In the genomic region with DNA sequence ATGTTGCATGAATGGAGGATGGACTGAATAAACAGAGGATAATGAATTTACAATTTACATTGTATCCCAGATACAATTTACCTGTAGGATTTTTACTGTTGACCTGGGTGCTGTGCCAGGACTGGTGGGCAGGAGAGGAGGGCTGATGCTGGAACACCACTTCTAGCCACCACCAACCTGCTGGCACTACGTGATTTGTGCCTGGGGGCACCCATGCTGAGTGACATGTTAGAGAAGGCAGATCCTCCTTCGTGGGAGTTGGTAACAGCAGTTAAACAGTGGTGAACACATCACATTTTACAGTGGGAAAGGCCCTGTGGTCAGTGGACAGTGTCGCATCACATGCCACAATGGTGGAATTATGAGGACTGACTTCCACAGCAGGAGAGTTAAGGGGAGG, we compare ENCODE assay signal across 19 cellular contexts. TPM values are rescaled to one million over a fixed set of nuclear protein-coding genes. Genes with fewer than 3 reads are reported as not detected.
A peak's percentile ranks its signal among the peaks of the same experiment; 100 is the strongest.
DNase-seq lines count a peak whose midpoint lies in the region; ATAC-seq and TF ChIP-seq lines count a peak whose summit lies in the region.
"Had no signal": no experiment of that assay in that cellular context is flagged by ENCODE, and none has a peak within 500 bp of the region (broad histone marks: within the 10 kb centered on the region; RNA-seq: fewer than 3 reads in every experiment).

No MANE protein-coding gene starts in this region.

- H2AFZ ChIP-seq in trophoblast cell (ENCODE audit: insufficient read depth, low read length, poor library complexity), result no peak overlapping the region

- no peak overlapping the region for H2BK120ac ChIP-seq in trophoblast cell (ENCODE audit: insufficient read depth, low read length, poor library complexity)

- no peak overlapping the region for H4K8ac ChIP-seq in trophoblast cell (ENCODE audit: low read depth, low read length)

- no peaks in the 10 kb centered on the region for H3K36me3 ChIP-seq in right atrium auricular region
- H3K36me3 ChIP-seq in esophagus muscularis mucosa, result no peaks in the 10 kb centered on the region
- no peaks in the 10 kb centered on the region for H3K36me3 ChIP-seq in trophoblast cell (ENCODE audit: control insufficient read depth in 1 of 2, insufficient read depth in 2 of 2, low read length in 2 of 2)
- H3K36me3 ChIP-seq in SJCRH30, result 0 out of 2 replicates have a peak, but pooled peaks cover 4% of the 10 kb centered on the region

- H3K9ac ChIP-seq in trophoblast cell (ENCODE audit: low read length), result peak overlapping the region; percentile 15

- 83% methylated on average over 3 of the region's 3 CpGs for WGBS in esophagus muscularis mucosa
- WGBS in trophoblast cell (ENCODE audit: extremely low coverage, insufficient coverage, insufficient read length), result no CpG with 5 or more reads among the region's 3 CpGs

- H3K9me3 ChIP-seq in right atrium auricular region, result no peaks in the 10 kb centered on the region
- H3K9me3 ChIP-seq in esophagus muscularis mucosa, result no peaks in the 10 kb centered on the region
- H3K9me3 ChIP-seq in trophoblast cell (ENCODE audit: insufficient read depth, low read depth, low read length), result peaks cover 9% of the 10 kb centered on the region
- peaks cover 14% of the 10 kb centered on the region; the same call in 1 of the 2 replicates for H3K9me3 ChIP-seq in SJCRH30 (replicated peaks)

- no peak overlapping the region for H2BK5ac ChIP-seq in trophoblast cell (ENCODE audit: low read depth, low read length, poor library complexity)

- H2AK5ac ChIP-seq in trophoblast cell (ENCODE audit: low read length), result no peak overlapping the region

- H3K79me1 ChIP-seq in trophoblast cell (ENCODE audit: low read length), result no peaks in the 10 kb centered on the region

- intact Hi-C loops in Right ventricle myocardium inferior (cut with DNase I), result no loop called here
- intact Hi-C loops in esophagus muscularis mucosa (cut with DNase I), result no loop called here

- H3K18ac ChIP-seq in trophoblast cell (ENCODE audit: low read length), result no peak overlapping the region

- H3K14ac ChIP-seq in trophoblast cell (ENCODE audit: low read length), result no peak overlapping the region

- ATAC-seq in Right ventricle myocardium inferior, result no peak

- peaks cover 0 to 19% of the 10 kb centered on the region in 2 donors for H3K27me3 ChIP-seq in right atrium auricular region
- peaks cover 0 to 62% (median 19%) of the 10 kb centered on the region in 4 donors for H3K27me3 ChIP-seq in esophagus muscularis mucosa
- H3K27me3 ChIP-seq in trophoblast cell (ENCODE audit: insufficient read depth, low read length), result peaks cover 28% of the 10 kb centered on the region
- no peaks in the 10 kb centered on the region for H3K27me3 ChIP-seq in SJCRH30

- no peak overlapping the region for H3K4ac ChIP-seq in trophoblast cell (ENCODE audit: low read depth, low read length)

- TF ChIP-seq CTCF in right atrium auricular region (IDR thresholded peaks at IDR 0.05) (no peak), esophagus muscularis mucosa (IDR thresholded peaks at IDR 0.05) (no peak)

- TF ChIP-seq EP300 in esophagus muscularis mucosa (IDR thresholded peaks at IDR 0.05), result no peak

- H4K12ac ChIP-seq in trophoblast cell (ENCODE audit: low read depth, low read length), result no peak overlapping the region

- H3K4me2 ChIP-seq in trophoblast cell (ENCODE audit: low read length), result no peak overlapping the region

- peak overlapping the region; percentile 17 for H3K23ac ChIP-seq in trophoblast cell (ENCODE audit: low read length)

- H3K4me1 ChIP-seq in right atrium auricular region (peaks cover 0 to 16% of the 10 kb centered on the region in 2 donors), esophagus muscularis mucosa (peaks cover 7 to 18% (median 17%) of the 10 kb centered on the region in 4 donors), trophoblast cell (ENCODE audit: control insufficient read depth in 1 of 2, insufficient read depth in 2 of 2, low read length in 2 of 2) (peaks cover 10 to 12% of the 10 kb centered on the region in 2 experiments), SJCRH30 (0 out of 2 replicates have a peak, but pooled peaks cover 5% of the 10 kb centered on the region)

- H2BK12ac ChIP-seq in trophoblast cell (ENCODE audit: low read length), result no peak overlapping the region

- no peak overlapping the region for H4K91ac ChIP-seq in trophoblast cell (ENCODE audit: low read depth, low read length)

- H3K4me3 ChIP-seq in right atrium auricular region, result no peak overlapping the region
- no peak overlapping the region for H3K4me3 ChIP-seq in esophagus muscularis mucosa
- H3K4me3 ChIP-seq in trophoblast cell (ENCODE audit: low read depth, low read length), result no peak overlapping the region
- H3K4me3 ChIP-seq in SJCRH30, result no peak overlapping the region

- no peaks in the 10 kb centered on the region for H3K79me2 ChIP-seq in trophoblast cell (ENCODE audit: control insufficient read depth, insufficient read depth, low read length, poor library complexity)

- no peak for TF ChIP-seq POLR2A in esophagus muscularis mucosa (IDR thresholded peaks at IDR 0.05; ENCODE audit: low read depth)

- H3K27ac ChIP-seq in right atrium auricular region, result no peak overlapping the region
- no peak overlapping the region for H3K27ac ChIP-seq in esophagus muscularis mucosa (replicated peaks in 1 of 4)
- H3K27ac ChIP-seq in trophoblast cell (ENCODE audit: low read depth, low read length), result no peak overlapping the region
- no peak overlapping the region for H3K27ac ChIP-seq in SJCRH30

- DNase-seq in right atrium auricular region (ENCODE audit: low spot score) (peak; percentile 30), Right ventricle myocardium inferior (ENCODE audit: missing footprints) (no peak), esophagus muscularis mucosa (ENCODE audit: extremely low spot score) (peak; percentile 88), trophoblast cell (no peak), HT-29 (ENCODE audit: low spot score) (no peak), SJCRH30 (no peak)
- DNase-seq: 8988T; C1 segment of cervical spinal cord; Calu3; CD4-positive, alpha-beta memory T cell; COR-L47; DMS53; DMS79 treated with DMSO at 0.1 percent for 48 hours; GF-D8; GOT3; H7; HCEC 1CT had no signal

RNA-seq across cellular contexts. Expression of gene ANKRD34B, which starts 3.0 kb away (rescaled TPM):
- total RNA-seq in right atrium auricular region (not detected), Right ventricle myocardium inferior (not detected), esophagus muscularis mucosa (under 1 TPM in 1 of 4 donors, not detected in 3; under 0.01 TPM)
- 0.68 and 0.74 TPM in 2 replicates for polyA plus RNA-seq in trophoblast cell (2013)
- not detected in 2 replicates for total RNA-seq in HT-29 (2014; rRNA removed; shearing (Covaris generic))
- total RNA-seq in SJCRH30 (2014; rRNA removed; shearing (Covaris generic)), result 2.9 and 3.0 TPM in 2 replicates
- total RNA-seq: A673; CD4-positive, alpha-beta memory T cell had no signal
- polyA plus RNA-seq: BJ; CD4-positive, alpha-beta memory T cell had no signal

Comparison
In these comparisons a context has a peak if more than half of its experiments do, and no peak if none do; other contexts are left out.
1. DNase-seq: peak in right atrium auricular region (single experiment) and esophagus muscularis mucosa (single experiment); none in Right ventricle myocardium inferior (single experiment), trophoblast cell (0 of 2), HT-29 (single experiment) and SJCRH30 (0 of 2).